In genomic region chr11:31387379-31387778, GRCh38 we compare ENCODE assay signal across 27 cellular contexts. TPM values are rescaled to one million over a fixed set of nuclear protein-coding genes. Genes with fewer than 3 reads are reported as not detected.
DNase-seq lines count a peak whose midpoint lies in the region; ATAC-seq and TF ChIP-seq lines count a peak whose summit lies in the region.
"Had no signal": no experiment of that assay in that cellular context is flagged by ENCODE, and none has a peak within 500 bp of the region (broad histone marks: within the 10 kb centered on the region; RNA-seq: fewer than 3 reads in every experiment).

No MANE protein-coding gene starts in this region.

- ATAC-seq in GM21528 (IDR thresholded peaks at IDR 0.05; ENCODE audit: low FRiP score, unreplicated experiment): no peak
- ATAC-seq: SK-N-SH treated with all-trans-retinoic acid at 6 μM for 48 hours had no signal

- no peak overlapping the region for H2AFZ ChIP-seq in neural progenitor cell (replicated peaks)

- peaks cover 43% of the 10 kb centered on the region for H3K9me3 Mint-ChIP-seq in neural progenitor cell

- peaks cover 25% of the 10 kb centered on the region for H3K9me3 ChIP-seq in neural progenitor cell (ENCODE audit: low read depth)
- H3K9me3 ChIP-seq: lower lobe of right lung, neutrophil had no signal

- TF ChIP-seq CTCF in fibroblast of villous mesenchyme (IDR thresholded peaks at IDR 0.05; ENCODE audit: insufficient read depth, low read depth, low read length) (no peak), neural progenitor cell (IDR thresholded peaks at IDR 0.05) (no peak)

- no peak overlapping the region for H3K4me2 ChIP-seq in neural progenitor cell

- peaks cover 35% of the 10 kb centered on the region for H3K79me2 ChIP-seq in neural progenitor cell (ENCODE audit: low read depth)

- H3K4me3 Mint-ChIP-seq in neural progenitor cell: peak overlapping the region; percentile 46
- H3K4me3 Mint-ChIP-seq: activated naive CD8-positive, alpha-beta T cell treated with anti-CD3 and anti-CD28 coated beads, Interleukin-2, amount 10 ng/mL, durations not matched to agents 7 days and 5 days; CD4-positive, CD25-positive, alpha-beta regulatory T cell had no signal

- H3K27me3 Mint-ChIP-seq in neural progenitor cell (ENCODE audit: insufficient read depth, low read depth): no peaks in the 10 kb centered on the region
- H3K27me3 Mint-ChIP-seq: activated naive CD8-positive, alpha-beta T cell treated with anti-CD3 and anti-CD28 coated beads, Interleukin-2, amount 10 ng/mL, durations not matched to agents 7 days and 5 days; CD4-positive, CD25-positive, alpha-beta regulatory T cell had no signal

- H3K27ac Mint-ChIP-seq in neural progenitor cell: no peak overlapping the region
- H3K27ac Mint-ChIP-seq: activated naive CD8-positive, alpha-beta T cell treated with anti-CD3 and anti-CD28 coated beads, Interleukin-2, amount 10 ng/mL, durations not matched to agents 7 days and 5 days had no signal

- no peak overlapping the region for H3K27ac ChIP-seq in neural progenitor cell
- H3K27ac ChIP-seq: dorsolateral prefrontal cortex, lower lobe of right lung, neutrophil had no signal

- peaks cover 50% of the 10 kb centered on the region for H3K36me3 Mint-ChIP-seq in neural progenitor cell

- H3K27me3 ChIP-seq in neural progenitor cell: no peaks in the 10 kb centered on the region
- H3K27me3 ChIP-seq: dorsolateral prefrontal cortex, neutrophil had no signal

- no peak overlapping the region for H3K9ac ChIP-seq in neural progenitor cell

- no peaks in the 10 kb centered on the region for H3K4me1 ChIP-seq in neural progenitor cell
- H3K4me1 ChIP-seq: lower lobe of right lung had no signal

- no peaks in the 10 kb centered on the region for H4K20me1 ChIP-seq in neural progenitor cell (ENCODE audit: low read depth)

- no peaks in the 10 kb centered on the region for H3F3A ChIP-seq in neural progenitor cell (ENCODE audit: low read depth)

- no peaks in the 10 kb centered on the region for H3K4me1 Mint-ChIP-seq in neural progenitor cell
- H3K4me1 Mint-ChIP-seq: activated naive CD8-positive, alpha-beta T cell treated with anti-CD3 and anti-CD28 coated beads, Interleukin-2, amount 10 ng/mL, durations not matched to agents 7 days and 5 days had no signal

- H3K4me3 ChIP-seq in fibroblast of villous mesenchyme (ENCODE audit: low read depth, low read length) (no peak overlapping the region), neural progenitor cell (no peak overlapping the region)
- H3K4me3 ChIP-seq: dorsolateral prefrontal cortex, lower lobe of right lung had no signal

- H3K36me3 ChIP-seq in neural progenitor cell: peaks cover 33% of the 10 kb centered on the region
- H3K36me3 ChIP-seq: lower lobe of right lung, neutrophil had no signal

- DNase-seq in EL (peak; percentile 13), amniotic epithelial cell (ENCODE audit: low read depth) (peak; percentile 79), fibroblast of villous mesenchyme (ENCODE audit: low read depth) (peak; percentile 58), neural progenitor cell (ENCODE audit: low spot score) (no peak), NCI-H446 treated with DMSO at 0.1 percent for 48 hours (lab: John Stamatoyannopoulos, UW) (no peak), NOMO-1 (lab: John Stamatoyannopoulos, UW; ENCODE audit: unreplicated experiment in 2 of 2) (no peak), NAMALWA (ENCODE audit: low spot score) (no peak)
- DNase-seq: activated CD8-positive, alpha-beta memory T cell treated with anti-CD3 and anti-CD28 coated beads for 24 hours; activated gamma-delta T cell; activated naive CD8-positive, alpha-beta T cell treated with anti-CD3 and anti-CD28 coated beads, Interleukin-2, amount 10 ng/mL, durations not matched to agents 7 days and 5 days; CD4-positive, CD25-positive, alpha-beta regulatory T cell; cerebellar nuclear complex; dorsolateral prefrontal cortex; HCEC 1CT; KG1; kidney glomerular epithelial cell; lower lobe of right lung; MM.1S; NCI-H1436; NCI-H2107; NCI-H446; OCI-M1; stimulated activated naive CD4-positive, alpha-beta T cell; T-helper 2 cell had no signal

RNA-seq across cellular contexts. Expression of gene DNAJC24, which starts 17.7 kb away (rescaled TPM):
- 17.4 and 25.0 TPM in 2 replicates for total RNA-seq in fibroblast of villous mesenchyme
- total RNA-seq in neural progenitor cell (ENCODE audit: low replicate concordance): 52.2 and 80.9 TPM in 2 replicates

RNA-seq across cellular contexts. Expression of gene DCDC1, which starts 17.8 kb away (rescaled TPM):
- total RNA-seq in fibroblast of villous mesenchyme (under 0.01 and 0.43 TPM in 2 replicates), neural progenitor cell (ENCODE audit: low replicate concordance) (3.4 and 5.0 TPM in 2 replicates)
- total RNA-seq: activated naive CD8-positive, alpha-beta T cell treated with anti-CD3 and anti-CD28 coated beads, Interleukin-2, amount 10 ng/mL, durations not matched to agents 7 days and 5 days; CD4-positive, CD25-positive, alpha-beta regulatory T cell had no signal

Comparison
In these comparisons a context has a peak if more than half of its experiments do, and no peak if none do; other contexts are left out.
1. DNase-seq: peak in EL (single experiment), amniotic epithelial cell (single experiment) and fibroblast of villous mesenchyme (single experiment); none in neural progenitor cell (single experiment), NCI-H446 treated with DMSO at 0.1 percent for 48 hours (single experiment), NOMO-1 (0 of 2) and NAMALWA (single experiment).